ENCODE assay signal across 26 cellular contexts in the genomic region with DNA sequence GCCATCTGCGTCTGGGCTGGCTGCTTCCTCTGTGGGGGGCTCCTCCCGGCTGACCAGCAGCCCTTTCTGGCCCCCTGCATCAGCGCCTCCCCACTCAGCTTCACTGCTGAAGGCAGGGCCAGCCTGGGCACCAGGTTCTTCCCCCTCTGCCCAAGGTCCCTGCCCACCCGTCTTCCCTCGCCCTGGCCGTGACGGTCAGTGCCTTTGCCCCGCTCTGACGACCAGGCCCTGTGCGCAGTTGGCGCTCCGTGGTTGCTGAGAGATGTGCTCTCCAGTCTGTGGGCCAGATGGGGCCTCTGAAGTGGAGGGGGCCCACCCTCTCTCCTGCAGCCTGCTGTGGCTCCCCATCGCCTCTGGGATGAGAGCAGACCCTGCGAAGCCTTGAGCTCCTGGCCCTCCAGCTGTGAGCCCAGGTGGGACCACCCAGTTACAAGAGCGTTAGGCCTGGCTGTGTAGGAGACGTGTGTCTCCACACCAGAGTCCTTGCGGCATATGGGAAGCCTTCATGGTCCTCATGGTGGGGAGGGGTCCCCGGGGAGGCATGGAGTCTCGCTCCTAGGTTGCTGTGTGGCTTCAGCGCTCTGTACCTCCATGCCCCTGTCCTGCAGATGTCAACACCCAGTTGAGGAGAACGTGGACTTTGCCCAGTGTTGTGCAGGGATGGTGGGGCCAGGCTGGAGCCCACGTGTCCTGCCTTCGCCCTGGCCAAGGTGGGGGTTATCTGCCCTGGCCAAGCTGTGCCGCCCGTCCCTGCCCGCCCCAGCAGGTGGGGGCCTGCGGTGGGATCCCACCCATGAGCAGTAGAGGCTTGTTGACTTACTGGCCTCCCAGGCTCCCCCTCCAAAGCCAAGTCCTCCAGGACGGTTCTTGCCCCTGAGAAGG. TPM values are rescaled to one million over a fixed set of nuclear protein-coding genes. Genes with fewer than 3 reads are reported as not detected.
A peak's percentile ranks its signal among the peaks of the same experiment; 100 is the strongest.
DNase-seq lines count a peak whose midpoint lies in the region; ATAC-seq, FAIRE-seq and TF ChIP-seq lines count a peak whose summit lies in the region.
"Had no signal": no experiment of that assay in that cellular context is flagged by ENCODE, and none has a peak within 500 bp of the region (broad histone marks: within the 10 kb centered on the region; RNA-seq: fewer than 3 reads in every experiment).

No MANE protein-coding gene starts in this region.

- no peak overlapping the region for H3K14ac ChIP-seq in H1 (ENCODE audit: insufficient read length)
- H3K14ac ChIP-seq in neuronal stem cell (ENCODE audit: low read length) = peak overlapping the region; percentile 97

- no peaks in the 10 kb centered on the region for H3K27me3 ChIP-seq in right cardiac atrium (ENCODE audit: control insufficient read depth, insufficient read depth)
- H3K27me3 ChIP-seq in H1 (replicated peaks in 1 of 4; ENCODE audit: control insufficient read depth in 3 of 4, extremely low read depth in 1 of 4, insufficient read depth in 3 of 4, low read length in 3 of 4) = no peaks in the 10 kb centered on the region
- H3K27me3 ChIP-seq in neuronal stem cell (ENCODE audit: control insufficient read depth in 3 of 3, insufficient read depth in 3 of 3, low read depth in 1 of 3, low read length in 3 of 3) = no peaks in the 10 kb centered on the region
- no peaks in the 10 kb centered on the region for H3K27me3 ChIP-seq in transverse colon
- H3K27me3 ChIP-seq: MG63, upper lobe of right lung had no signal

- H4K8ac ChIP-seq in H1 (ENCODE audit: extremely low read depth, insufficient read depth, low read length) (peak overlapping the region; percentile 18; the same call in 1 of the 2 replicates), neuronal stem cell (ENCODE audit: low read depth, low read length) (no peak overlapping the region)

- no peak overlapping the region for H3K4me2 ChIP-seq in H1 (ENCODE audit: insufficient read depth in 1 of 2, low read depth in 2 of 2, low read length in 2 of 2)
- no peak overlapping the region for H3K4me2 ChIP-seq in neuronal stem cell (ENCODE audit: insufficient read depth, low read length, poor library complexity, severe bottlenecking)

- H2BK120ac ChIP-seq in H1 (replicated peaks; ENCODE audit: low read depth, low read length) (no peak overlapping the region), neuronal stem cell (ENCODE audit: low read depth, low read length) (peak overlapping the region; percentile 87)

- no peak for ATAC-seq in right cardiac atrium
- ATAC-seq in left ventricle myocardium superior = no peak
- ATAC-seq in GM19023 (IDR thresholded peaks at IDR 0.05; ENCODE audit: unreplicated experiment) = no peak
- ATAC-seq in HG03442 (IDR thresholded peaks at IDR 0.05; ENCODE audit: unreplicated experiment) = no peak
- no peak for ATAC-seq in HG02571 (IDR thresholded peaks at IDR 0.05; ENCODE audit: unreplicated experiment)
- ATAC-seq: activated naive CD4-positive, alpha-beta T cell treated with anti-CD3 and anti-CD28 coated beads, Interleukin-2, amount 50 U/mL, for 72 hours; stimulated activated naive CD8-positive, alpha-beta T cell treated with anti-CD3 and anti-CD28 coated beads, Interleukin-15, amount 100 ng/mL, for 72 hours; T-helper 17 cell; upper lobe of right lung had no signal

- peaks cover 27% of the 10 kb centered on the region for H3K79me1 ChIP-seq in H1 (ENCODE audit: low read depth, low read length)
- peaks cover 23% of the 10 kb centered on the region for H3K79me1 ChIP-seq in neuronal stem cell (ENCODE audit: low read depth, low read length)

- H3K27ac ChIP-seq in right cardiac atrium (ENCODE audit: low read length) (no peak overlapping the region), H1 (ENCODE audit: low read depth, low read length) (peak overlapping the region; percentile 10; the same call in 1 of the 2 replicates), neuronal stem cell (replicated peaks; ENCODE audit: low read length) (no peak overlapping the region), transverse colon (peak overlapping the region in 2 of 4 donors; percentile 44 to 64)
- H3K27ac ChIP-seq: neutrophil, skin epidermis, upper lobe of right lung had no signal

- no peak overlapping the region for H4K5ac ChIP-seq in H1 (ENCODE audit: insufficient read length, low read depth, low read length)

- H3K36me3 ChIP-seq in H1 (ENCODE audit: control insufficient read depth in 2 of 4, insufficient read depth in 4 of 4, low read length in 3 of 4) (no peaks in the 10 kb centered on the region), neuronal stem cell (replicated peaks in 1 of 2; ENCODE audit: control insufficient read depth in 2 of 2, insufficient read depth in 2 of 2, low read length in 2 of 2) (peaks cover 0 to 4% of the 10 kb centered on the region in 2 donors), transverse colon (no peaks in the 10 kb centered on the region)
- H3K36me3 ChIP-seq: MG63, neutrophil, upper lobe of right lung had no signal

- TF ChIP-seq POLR2A in H1 (IDR thresholded peaks at IDR 0.05; ENCODE audit: control extremely low read depth in 1 of 2, low read depth in 2 of 2, low read length in 2 of 2) (no peak), transverse colon (IDR thresholded peaks at IDR 0.05) (no peak)

- H3K23ac ChIP-seq in H1 (ENCODE audit: insufficient read length) (no peak overlapping the region), neuronal stem cell (ENCODE audit: low read depth, low read length, poor library complexity) (peak overlapping the region; percentile 52)

- H3K9me3 ChIP-seq in right cardiac atrium (ENCODE audit: control insufficient read depth, low read length) = no peaks in the 10 kb centered on the region
- no peaks in the 10 kb centered on the region for H3K9me3 ChIP-seq in H1 (ENCODE audit: insufficient read depth in 2 of 2, low read depth in 1 of 2, low read length in 1 of 2)
- H3K9me3 ChIP-seq in neuronal stem cell (replicated peaks in 1 of 2; ENCODE audit: control insufficient read depth in 2 of 2, insufficient read depth in 1 of 2, low read depth in 1 of 2, low read length in 2 of 2) = no peaks in the 10 kb centered on the region
- H3K9me3 ChIP-seq in transverse colon = no peaks in the 10 kb centered on the region
- H3K9me3 ChIP-seq: MG63, neutrophil, upper lobe of right lung had no signal

- DNase-seq in right cardiac atrium (peak in 2 of 3 donors; percentile 40 to 55), left ventricle myocardium superior (no peak), H1 (ENCODE audit: low read depth in 1 of 2, low spot score in 2 of 2) (no peak), neuronal stem cell (ENCODE audit: low spot score) (no peak), transverse colon (peak; percentile 35)
- DNase-seq: activated T-cell treated with anti-CD3 and anti-CD28 coated beads for 4 hours; cerebellar nuclear complex; effector CD4-positive, alpha-beta T cell; H9; KBM-7; MG63; NCI-H1105 treated with DMSO at 0.1 percent for 48 hours; NCI-H2029; NCI-H526 treated with DMSO at 0.1 percent for 48 hours; stimulated activated CD4-positive, alpha-beta T cell treated with anti-CD3 and anti-CD28 coated beads, Interleukin-1b, Interleukin-23, amount 100 ng/mL, for 48 hours; stimulated activated CD8-positive, alpha-beta memory T cell treated with anti-CD3 and anti-CD28 coated beads, Interleukin-4, amount 100 ng/mL, for 48 hours; stimulated activated naive CD8-positive, alpha-beta T cell treated with anti-CD3 and anti-CD28 coated beads, Interleukin-15, amount 100 ng/mL, for 72 hours; T-helper 17 cell; upper lobe of right lung had no signal

- POLR2A ChIA-PET in H1 (lab: Charles Lee; ENCODE audit: partially characterized antibody) = interaction anchor here (1.2 to 2.7 kb wide), 4 partner anchors 8 to 16 kb away, joined by 4 to 19 read pairs (median 11); no protein-coding TSS in a partner anchor

- no peak for TF ChIP-seq RAD21 in H1 (IDR thresholded peaks at IDR 0.05 in 1 of 2, conservative IDR thresholded peaks at IDR 0.05 in 1 of 2; ENCODE audit: low read depth in 2 of 2, low read length in 2 of 2)

- H3K23me2 ChIP-seq in H1 (ENCODE audit: low read depth, low read length) = no peaks in the 10 kb centered on the region

- no peak for TF ChIP-seq EP300 in H1 (IDR thresholded peaks at IDR 0.05; ENCODE audit: borderline replicate concordance in 1 of 2, low read depth in 2 of 2, low read length in 2 of 2)
- TF ChIP-seq EP300 in transverse colon (IDR thresholded peaks at IDR 0.05; ENCODE audit: low read depth) = no peak

- no peak overlapping the region for H3K56ac ChIP-seq in H1 (replicated peaks; ENCODE audit: insufficient read length, low read depth, low read length)

- intact Hi-C loops in right cardiac atrium (cut with DNase I) (no loop called here), left ventricle myocardium superior (cut with micrococcal nuclease) (no loop called here), transverse colon (cut with DNase I; ENCODE audit: low total_unique reads) (no loop called here)

- H4K20me1 ChIP-seq in H1 (replicated peaks in 1 of 2; ENCODE audit: control insufficient read depth in 1 of 2, insufficient read depth in 2 of 2, low read length in 2 of 2) = peaks cover 0 to 4% of the 10 kb centered on the region in 2 experiments

- peak overlapping the region; percentile 93; the same call in 1 of the 2 replicates for H2BK20ac ChIP-seq in H1 (ENCODE audit: low read length)

- H3K79me2 ChIP-seq in H1 (ENCODE audit: control insufficient read depth in 1 of 2, insufficient read depth in 2 of 2, low read length in 2 of 2) = peaks cover 0 to 72% of the 10 kb centered on the region in 2 experiments; a peak in 3 of 4 replicates

- H3K9ac ChIP-seq in H1 (replicated peaks in 1 of 4; ENCODE audit: extremely low read depth in 1 of 4, low read depth in 3 of 4, low read length in 3 of 4) (no peak overlapping the region), neuronal stem cell (ENCODE audit: low read depth, low read length, poor library complexity) (peak overlapping the region; percentile 80)

- CTCF ChIA-PET in H1 (lab: Charles Lee; ENCODE audit: partially characterized antibody) = interaction anchor here (0.7 to 3.9 kb wide), 22 partner anchors 9 to 124 kb away, joined by 3 to 32 read pairs (median 7); no protein-coding TSS in a partner anchor

- H3K4ac ChIP-seq in H1 (replicated peaks; ENCODE audit: insufficient read length, low read depth, low read length) (peak overlapping the region; percentile 39), neuronal stem cell (ENCODE audit: low read length) (no peak overlapping the region)

- H2BK12ac ChIP-seq in H1 (ENCODE audit: low read depth, low read length) (peak overlapping the region; percentile 93; the same call in 1 of the 2 replicates), neuronal stem cell (ENCODE audit: low read length) (peak overlapping the region; percentile 93)

- FAIRE-seq in H1 (lab: Jason Lieb, UNC) = no peak
- FAIRE-seq: keratinocyte had no signal

- H4K91ac ChIP-seq in H1 (replicated peaks; ENCODE audit: insufficient read length, low read length) = peak overlapping the region; percentile 91
- H4K91ac ChIP-seq in neuronal stem cell (ENCODE audit: low read depth, low read length, poor library complexity) = peak overlapping the region; percentile 93

- H2AK5ac ChIP-seq in H1 (ENCODE audit: low read depth, low read length) (peak overlapping the region; percentile 91; the same call in 1 of the 2 replicates), neuronal stem cell (ENCODE audit: low read depth, low read length) (peak overlapping the region; percentile 99)

- H2AFZ ChIP-seq in H1 (ENCODE audit: low read length) = no peak overlapping the region
- no peak overlapping the region for H2AFZ ChIP-seq in neuronal stem cell (ENCODE audit: low read length)

- H3K4me1 ChIP-seq in right cardiac atrium (ENCODE audit: control insufficient read depth, insufficient read depth, low read length) = peaks cover 35% of the 10 kb centered on the region
- H3K4me1 ChIP-seq in H1 (replicated peaks in 1 of 4; ENCODE audit: control insufficient read depth in 3 of 4, insufficient read depth in 4 of 4, low read length in 3 of 4) = peaks cover 27 to 55% (median 39%) of the 10 kb centered on the region in 4 experiments
- peaks cover 38 to 51% of the 10 kb centered on the region in 2 donors for H3K4me1 ChIP-seq in neuronal stem cell (ENCODE audit: control insufficient read depth in 2 of 2, insufficient read depth in 1 of 2, low read depth in 1 of 2, low read length in 2 of 2)
- H3K4me1 ChIP-seq in transverse colon = peaks cover 47 to 71% (median 64%) of the 10 kb centered on the region in 4 donors

- in situ Hi-C loops in transverse colon (cut with MboI; ENCODE audit: low pct_ligation_motif_present in 1 of 4, low pct_unique_long_range_greater_than_20kb in 1 of 4, low sequenced_read_pairs in 3 of 4) = no loop called here

- WGBS in right cardiac atrium = 87% methylated on average over 28 of the region's 28 CpGs
- WGBS in H1 (ENCODE audit: extremely low coverage in 1 of 2, insufficient coverage in 1 of 2, insufficient read length in 1 of 2, insufficient replicate concordance in 2 of 2, low coverage in 1 of 2, low lambda C conversion rate in 2 of 2, missing lambda C conversion rate in 1 of 2), 2 experiments = 94% methylated on average over 27 of the region's 28 CpGs; no CpG with 5 or more reads in 1 of the 2 experiments
- no CpG with 5 or more reads among the region's 28 CpGs for WGBS in neuronal stem cell (ENCODE audit: extremely low coverage in 2 of 2, insufficient read length in 2 of 2, insufficient replicate concordance in 1 of 2), 2 donors
- WGBS in transverse colon (ENCODE audit: low coverage in 1 of 2), 2 donors = 85% methylated on average over 28 of the region's 28 CpGs; no CpG with 5 or more reads in 1 of the 2 donors

- H3K18ac ChIP-seq in H1 (ENCODE audit: extremely low read depth, low read length) (peak overlapping the region; percentile 13), neuronal stem cell (ENCODE audit: low read length) (peak overlapping the region; percentile 95)

- H3K4me3 ChIP-seq in right cardiac atrium (ENCODE audit: low read length) (no peak overlapping the region), H1 (ENCODE audit: extremely low read depth in 1 of 4, insufficient read depth in 2 of 4, low read depth in 3 of 4, low read length in 4 of 4) (no peak overlapping the region), neuronal stem cell (ENCODE audit: low read length in 2 of 2) (no peak overlapping the region), transverse colon (no peak overlapping the region)
- H3K4me3 ChIP-seq: MG63, skin epidermis, upper lobe of right lung had no signal

- TF ChIP-seq CTCF in H1 (IDR thresholded peaks at IDR 0.05; ENCODE audit: control extremely low read depth in 1 of 3, insufficient read depth in 1 of 3, low read depth in 1 of 3, low read length in 3 of 3) = no peak
- no peak for TF ChIP-seq CTCF in transverse colon (IDR thresholded peaks at IDR 0.05)

- H2BK5ac ChIP-seq in H1 (ENCODE audit: low read depth, low read length) (peak overlapping the region; percentile 76), neuronal stem cell (ENCODE audit: low read length) (peak overlapping the region; percentile 56)

- H2BK15ac ChIP-seq in H1 (ENCODE audit: low read length) (peak overlapping the region; percentile 90; the same call in 1 of the 2 replicates), neuronal stem cell (ENCODE audit: low read length) (peak overlapping the region; percentile 99)

RNA-seq across cellular contexts. Expression of gene LRP5, which starts 14.2 kb away (rescaled TPM):
- 10 to 100 TPM; 61.6 to 88.8 (median 75.4) TPM for total RNA-seq in right cardiac atrium
- polyA plus RNA-seq in right cardiac atrium = 57.1 TPM
- total RNA-seq in left ventricle myocardium superior = 64.8 TPM
- 35.4 and 38.9 TPM in 2 replicates for total RNA-seq in H1 (2021; fragmentation: NEBNext Ultra II Directional; extraction: Animal tissue kit (Norgen Biotek cat#: 25700))
- 19.0 and 31.5 TPM in 2 replicates for polyA plus RNA-seq in H1 (2011; rRNA removed)
- 13.8 TPM for polyA plus RNA-seq in H1 (2011; cell fraction: cytosol; rRNA removed)
- 38.9 TPM for polyA plus RNA-seq in H1 (2011; cell fraction: nucleus; rRNA removed)
- 17.8 to 35.8 TPM (median 32.9 TPM) in 4 replicates for polyA plus RNA-seq in H1 (2012, experiment 1 of 2)
- polyA plus RNA-seq in H1 (2012, experiment 2 of 2) = 29.9 TPM
- 62.7 TPM for polyA plus RNA-seq in H1 (2013, experiment 1 of 2)
- 63.2 TPM for polyA plus RNA-seq in H1 (2013, experiment 2 of 2)
- polyA minus RNA-seq in H1 (2011; rRNA and poly(A)+ RNA removed) = 22.5 and 24.7 TPM in 2 replicates
- 27.4 TPM for polyA minus RNA-seq in H1 (2011; cell fraction: cytosol; rRNA and poly(A)+ RNA removed)
- 23.6 TPM for polyA minus RNA-seq in H1 (2011; cell fraction: nucleus; rRNA and poly(A)+ RNA removed)
- 32.3 TPM for polyA plus RNA-seq in neuronal stem cell (2013, experiment 1 of 2)
- 34.5 TPM for polyA plus RNA-seq in neuronal stem cell (2013, experiment 2 of 2)
- total RNA-seq in transverse colon = 100 to 1,000 TPM in 1 of 4 donors, 10 to 100 TPM in 3; 72.6 to 138 (median 82.3) TPM

RNA-seq across cellular contexts. Expression of gene C11orf24, which starts 54.8 kb away (rescaled TPM):
- total RNA-seq in right cardiac atrium (10 to 100 TPM; 18.9 to 40.1 (median 25.3) TPM), left ventricle myocardium superior (23.9 TPM), transverse colon (100 to 1,000 TPM in 1 of 4 donors, 10 to 100 TPM in 3; 31.4 to 130 (median 56.6) TPM)
- polyA plus RNA-seq in right cardiac atrium (28.7 TPM), H1 (2011; rRNA removed) (51.7 and 63.5 TPM in 2 replicates)
- 45.3 and 45.4 TPM in 2 replicates for total RNA-seq in H1 (2021; fragmentation: NEBNext Ultra II Directional; extraction: Animal tissue kit (Norgen Biotek cat#: 25700))
- 41.2 TPM for polyA plus RNA-seq in H1 (2011; cell fraction: cytosol; rRNA removed)
- polyA plus RNA-seq in H1 (2011; cell fraction: nucleus; rRNA removed) = 46.1 TPM
- 31.5 to 47.3 TPM (median 39.6 TPM) in 4 replicates for polyA plus RNA-seq in H1 (2012, experiment 1 of 2)
- 35.9 TPM for polyA plus RNA-seq in H1 (2012, experiment 2 of 2)
- polyA plus RNA-seq in H1 (2013, experiment 1 of 2) = 70.2 TPM
- polyA plus RNA-seq in H1 (2013, experiment 2 of 2) = 79.0 TPM
- 18.7 and 23.8 TPM in 2 replicates for polyA minus RNA-seq in H1 (2011; rRNA and poly(A)+ RNA removed)
- polyA minus RNA-seq in H1 (2011; cell fraction: cytosol; rRNA and poly(A)+ RNA removed) = 33.8 TPM
- 28.2 TPM for polyA minus RNA-seq in H1 (2011; cell fraction: nucleus; rRNA and poly(A)+ RNA removed)
- 36.4 TPM for polyA plus RNA-seq in neuronal stem cell (2013, experiment 1 of 2)
- 35.7 TPM for polyA plus RNA-seq in neuronal stem cell (2013, experiment 2 of 2)

Comparison
In these comparisons a context has a peak if more than half of its experiments do, and no peak if none do; other contexts are left out.
1. DNase-seq: peak in right cardiac atrium (2 of 3) and transverse colon (single experiment); none in left ventricle myocardium superior (single experiment), H1 (0 of 2) and neuronal stem cell (single experiment).